In the genomic region with DNA sequence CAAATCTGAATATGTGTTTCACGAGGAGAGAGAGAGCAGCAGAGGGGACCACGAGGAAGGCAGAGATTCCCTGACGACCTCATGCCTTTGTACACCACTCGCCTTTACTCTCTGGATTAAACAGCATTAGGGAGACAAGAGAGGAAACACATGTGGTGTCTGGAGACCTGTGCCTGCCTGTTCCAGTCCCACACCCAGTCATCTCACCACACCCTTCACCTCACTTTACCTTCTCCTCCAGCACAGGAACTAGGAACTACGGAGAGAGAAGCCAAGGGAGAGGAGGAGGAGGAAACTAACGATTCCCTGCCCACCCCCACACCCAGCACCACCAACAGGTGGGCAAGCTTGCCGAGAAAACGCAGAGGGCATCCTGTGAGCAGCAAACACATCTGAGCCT, we compare ENCODE assay signal across 9 cellular contexts. TPM values are rescaled to one million over a fixed set of nuclear protein-coding genes. Genes with fewer than 3 reads are reported as not detected.
"Had no signal": no experiment of that assay in that cellular context is flagged by ENCODE, and none has a peak within 500 bp of the region (broad histone marks: within the 10 kb centered on the region; RNA-seq: fewer than 3 reads in every experiment).

No MANE protein-coding gene starts in this region.

RNA-seq across cellular contexts. Expression of a gene that starts 1.0 kb away (rescaled TPM):
- total RNA-seq: activated B cell treated with CpG ODN at 0.5 μM for 24 hours; activated CD4-positive, alpha-beta memory T cell treated with anti-CD3 and anti-CD28 coated beads, Interleukin-2, amount 10 ng/mL, durations not matched to agents 7 days and 5 days; activated CD4-positive, alpha-beta T cell treated with anti-CD3 and anti-CD28 coated beads, Interleukin-2, amount 10 ng/mL, durations not matched to agents 7 days and 5 days; activated CD8-positive, alpha-beta T cell treated with anti-CD3 and anti-CD28 coated beads, Interleukin-2, amount 10 ng/mL, durations not matched to agents 7 days and 5 days; activated naive CD8-positive, alpha-beta T cell treated with anti-CD3 and anti-CD28 coated beads, Interleukin-2, amount 10 ng/mL, durations not matched to agents 7 days and 5 days; ascending aorta; cardiac septum; T-cell; T-helper 17 cell had no signal

RNA-seq across cellular contexts. Expression of a gene that starts 25.8 kb away (rescaled TPM):
- total RNA-seq: ascending aorta had no signal
